In genomic region chr3:177357352-177358084, GRCh38 we compare ENCODE assay signal across 8 cellular contexts.
DNase-seq lines count a peak whose midpoint lies in the region; ATAC-seq and TF ChIP-seq lines count a peak whose summit lies in the region.

No MANE protein-coding gene starts in this region.

- H3K36me3 Mint-ChIP-seq in dendritic cell treated with granulocyte-macrophage colony-stimulating factor and Interleukin-4, amounts not matched to agents 40 ng/mL and 50 ng/mL, for 4 days (ENCODE audit: low read depth): no peaks in the 10 kb centered on the region

- H3K4me1 Mint-ChIP-seq in dendritic cell treated with granulocyte-macrophage colony-stimulating factor and Interleukin-4, amounts not matched to agents 40 ng/mL and 50 ng/mL, for 4 days (ENCODE audit: low read depth): peaks cover 78% of the 10 kb centered on the region

- no peak overlapping the region for H3K23ac ChIP-seq in mesendoderm (ENCODE audit: low read length)

- H3K56ac ChIP-seq in mesendoderm (ENCODE audit: low read length): peak overlapping the region; percentile 90

- TF ChIP-seq EP300 in upper lobe of left lung (IDR thresholded peaks at IDR 0.05): peak in 2 of 4 donors; percentile 54 to 76

- no CpG with 5 or more reads among the region's 5 CpGs for WGBS in mesendoderm (ENCODE audit: extremely low coverage, insufficient coverage, low lambda C conversion rate)
- 8 to 14% methylated on average over 5 of the region's 5 CpGs for WGBS in upper lobe of left lung, 2 donors

- no peaks in the 10 kb centered on the region for H3K9me3 Mint-ChIP-seq in dendritic cell treated with granulocyte-macrophage colony-stimulating factor and Interleukin-4, amounts not matched to agents 40 ng/mL and 50 ng/mL, for 4 days

- peak overlapping the region; percentile 65 for H4K5ac ChIP-seq in mesendoderm (ENCODE audit: low read length)

- H3K36me3 ChIP-seq in HUES6 (ENCODE audit: control insufficient read depth, insufficient read depth, low read length) (no peaks in the 10 kb centered on the region), mesendoderm (ENCODE audit: control insufficient read depth, insufficient read depth, low read length) (no peaks in the 10 kb centered on the region), upper lobe of left lung (no peaks in the 10 kb centered on the region)

- H2BK15ac ChIP-seq in mesendoderm (replicated peaks; ENCODE audit: low read depth): peak overlapping the region; percentile 77

- H3K4me2 ChIP-seq in mesendoderm (ENCODE audit: low read length): no peak overlapping the region

- intact Hi-C loops in dendritic cell treated with granulocyte-macrophage colony-stimulating factor and Interleukin-4, amounts not matched to agents 40 ng/mL and 50 ng/mL, for 4 days (cut with micrococcal nuclease): loop anchor here (1.0 to 10.0 kb wide), 4 partner anchors 12 to 95 kb away; no protein-coding TSS in a partner anchor

- H2BK5ac ChIP-seq in mesendoderm (ENCODE audit: low read length): peak overlapping the region; percentile 100

- H3K4me1 ChIP-seq in HUES6 (ENCODE audit: control insufficient read depth, insufficient read depth, low read length) (peaks cover 52% of the 10 kb centered on the region), mesendoderm (ENCODE audit: control insufficient read depth, low read depth, low read length) (peaks cover 30% of the 10 kb centered on the region), upper lobe of left lung (peaks cover 43 to 56% (median 52%) of the 10 kb centered on the region in 4 donors)

- peak overlapping the region; percentile 96 for H3K18ac ChIP-seq in mesendoderm (ENCODE audit: low read length)

- peak overlapping the region; percentile 67 for H4K8ac ChIP-seq in mesendoderm (ENCODE audit: low read depth, low read length)

- ATAC-seq in SK-N-SH treated with all-trans-retinoic acid at 6 μM for 48 hours: peak; percentile 12
- peak in 1 of 2 donors; percentile 49 for ATAC-seq in upper lobe of left lung (ENCODE audit: low FRiP score in 2 of 2)
- ATAC-seq in HG02571 (IDR thresholded peaks at IDR 0.05; ENCODE audit: unreplicated experiment): no peak
- ATAC-seq in GM21381 (IDR thresholded peaks at IDR 0.05; ENCODE audit: unreplicated experiment): no peak

- H3K9me3 ChIP-seq in HUES6 (ENCODE audit: control insufficient read depth, insufficient read depth, low read depth, low read length) (no peaks in the 10 kb centered on the region), upper lobe of left lung (no peaks in the 10 kb centered on the region)

- peak overlapping the region; percentile 96 for H3K4ac ChIP-seq in mesendoderm (ENCODE audit: low read depth, low read length)

- H3K9ac ChIP-seq in HUES6 (ENCODE audit: low read length) (peak overlapping the region; percentile 58), mesendoderm (ENCODE audit: low read length) (peak overlapping the region; percentile 69)

- DNase-seq in EL (peak; percentile 89), mesendoderm (peak; percentile 88), upper lobe of left lung (peak in 1 of 2 donors; percentile 59)

- H3K4me3 ChIP-seq in HUES6 (ENCODE audit: low read depth, low read length) (peak overlapping the region; percentile 45), mesendoderm (ENCODE audit: low read length) (no peak overlapping the region), upper lobe of left lung (peak overlapping the region in 3 of 4 donors; percentile 27 to 48 (median 42))

- H3K27ac ChIP-seq in HUES6 (ENCODE audit: low read depth, low read length) (peak overlapping the region; percentile 94; the same call in 1 of the 2 replicates), mesendoderm (ENCODE audit: low read depth, low read length) (peak overlapping the region; percentile 99), upper lobe of left lung (peak overlapping the region; percentile 85 to 93 (median 87))

- H2AK5ac ChIP-seq in mesendoderm (ENCODE audit: low read length): peak overlapping the region; percentile 66

- H3K27me3 Mint-ChIP-seq in dendritic cell treated with granulocyte-macrophage colony-stimulating factor and Interleukin-4, amounts not matched to agents 40 ng/mL and 50 ng/mL, for 4 days: no peaks in the 10 kb centered on the region

- H3K27me3 ChIP-seq in HUES6 (ENCODE audit: control insufficient read depth, insufficient read depth, low read length) (peaks cover 4% of the 10 kb centered on the region; the same call in 1 of the 2 replicates), mesendoderm (ENCODE audit: insufficient read depth, low read length, poor library complexity) (no peaks in the 10 kb centered on the region), upper lobe of left lung (no peaks in the 10 kb centered on the region)

- peak overlapping the region; percentile 98 for H2BK120ac ChIP-seq in mesendoderm (ENCODE audit: low read depth, low read length)

- peak overlapping the region; percentile 76 for H3K4me3 Mint-ChIP-seq in dendritic cell treated with granulocyte-macrophage colony-stimulating factor and Interleukin-4, amounts not matched to agents 40 ng/mL and 50 ng/mL, for 4 days

- no peaks in the 10 kb centered on the region for H3K79me1 ChIP-seq in mesendoderm (ENCODE audit: low read length)

- TF ChIP-seq POLR2A in upper lobe of left lung (IDR thresholded peaks at IDR 0.05): no peak

- no peaks in the 10 kb centered on the region for H3K79me2 ChIP-seq in mesendoderm (ENCODE audit: control insufficient read depth, insufficient read depth, low read length)

- TF ChIP-seq CTCF in upper lobe of left lung (IDR thresholded peaks at IDR 0.05): no peak

- peak overlapping the region; percentile 98 for H3K27ac Mint-ChIP-seq in dendritic cell treated with granulocyte-macrophage colony-stimulating factor and Interleukin-4, amounts not matched to agents 40 ng/mL and 50 ng/mL, for 4 days

TF ChIP-seq in SK-N-SH treated with all-trans-retinoic acid at 6 μM for 48 hours, 23 proteins besides CTCF, POLR2A, EP300 and RAD21:
- TF ChIP-seq ZFP3 (CRISPR knock-in tag; IDR thresholded peaks at IDR 0.05) (no peak), ZC3H10 (CRISPR knock-in tag; IDR thresholded peaks at IDR 0.05) (no peak), POU6F1 (CRISPR knock-in tag; IDR thresholded peaks at IDR 0.05; ENCODE audit: borderline replicate concordance, low read depth) (no peak), SNAI2 (CRISPR knock-in tag; IDR thresholded peaks at IDR 0.05) (no peak), ZNF8 (CRISPR knock-in tag; IDR thresholded peaks at IDR 0.05) (no peak), OSR1 (CRISPR knock-in tag; IDR thresholded peaks at IDR 0.05) (no peak), PPARA (CRISPR knock-in tag; IDR thresholded peaks at IDR 0.05; ENCODE audit: borderline replicate concordance) (no peak), ISL1 (CRISPR knock-in tag; IDR thresholded peaks at IDR 0.05) (no peak), CSDC2 (CRISPR knock-in tag; IDR thresholded peaks at IDR 0.05) (no peak), TOX (CRISPR knock-in tag; IDR thresholded peaks at IDR 0.05; ENCODE audit: borderline replicate concordance) (no peak)
